ENCODE assay signal across 14 cellular contexts in the genomic region with DNA sequence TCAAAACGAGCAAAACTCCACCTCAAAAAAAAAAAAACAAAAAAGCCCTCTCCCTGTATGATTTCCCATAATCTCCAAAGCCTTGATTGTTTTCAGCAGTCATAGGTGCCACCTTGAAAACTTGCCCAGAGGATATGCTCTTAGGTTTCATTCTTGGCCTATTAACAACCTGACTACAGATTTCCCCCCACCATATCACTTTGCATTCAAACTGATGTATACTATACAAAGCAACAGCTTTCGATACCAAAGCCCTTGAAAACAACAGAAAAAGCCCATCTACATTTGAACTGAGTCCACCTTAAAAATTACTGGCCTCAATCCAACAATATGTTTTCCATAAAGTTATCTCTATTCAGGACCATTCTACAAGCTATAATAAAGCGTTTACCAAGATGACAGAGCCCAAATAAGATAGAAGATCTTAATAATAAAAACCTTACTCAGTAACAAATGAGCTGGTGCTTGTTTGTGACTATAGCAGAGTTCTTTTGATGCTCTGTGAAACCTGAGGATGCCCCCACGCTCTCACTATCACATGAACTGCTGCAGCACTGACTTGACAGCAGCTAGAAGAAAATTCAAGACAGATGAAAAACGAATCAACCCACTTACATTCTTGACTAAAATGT. TPM values are rescaled to one million over a fixed set of nuclear protein-coding genes. Genes with fewer than 3 reads are reported as not detected.
DNase-seq lines count a peak whose midpoint lies in the region; ATAC-seq lines count a peak whose summit lies in the region.
"Had no signal": no experiment of that assay in that cellular context is flagged by ENCODE, and none has a peak within 500 bp of the region (broad histone marks: within the 10 kb centered on the region; RNA-seq: fewer than 3 reads in every experiment).

No MANE protein-coding gene starts in this region.

- no peak for DNase-seq in stimulated activated naive CD8-positive, alpha-beta T cell treated with anti-CD3 and anti-CD28 coated beads, Interleukin-15, Interleukin-2, amounts not matched to agents 100 U/mL and 50 U/mL, for 24 hours
- no peak for DNase-seq in activated T-helper 2 cell treated with anti-CD3 and anti-CD28 coated beads, Interferon-gamma antibody, Interleukin-2, Interleukin-4, amounts not matched to agents 10 μg/mL and 5 μg/mL and 100 μg/mL, durations not matched to agents 14 hours and 24 hours and 36 hours (ENCODE audit: low spot score)
- DNase-seq in left lobe of liver (ENCODE audit: low spot score) (peak; percentile 7), NCI-H1930 (lab: John Stamatoyannopoulos, UW) (no peak), cerebellar cortex (ENCODE audit: low spot score) (no peak), SJCRH30 (no peak), NCI-H1694 treated with DMSO at 0.1 percent for 48 hours (lab: John Stamatoyannopoulos, UW) (no peak)
- DNase-seq: activated CD4-positive, alpha-beta T cell treated with anti-CD3 and anti-CD28 coated beads for 48 hours; brain microvascular endothelial cell; H9; Kasumi-1; NCI-H2227 treated with DMSO at 0.1 percent for 48 hours had no signal

- no peaks in the 10 kb centered on the region for H3K27me3 Mint-ChIP-seq in stimulated activated naive CD8-positive, alpha-beta T cell treated with anti-CD3 and anti-CD28 coated beads, Interleukin-15, Interleukin-2, amounts not matched to agents 100 ng/mL and 50 ng/mL, for 24 hours
- no peaks in the 10 kb centered on the region for H3K27me3 Mint-ChIP-seq in activated T-helper 2 cell treated with anti-CD3 and anti-CD28 coated beads, Interferon-gamma antibody, Interleukin-2, Interleukin-4, amounts not matched to agents 10 μg/mL and 5 μg/mL and 100 μg/mL, durations not matched to agents 14 hours and 24 hours and 36 hours (ENCODE audit: low read depth)

- no peaks in the 10 kb centered on the region for H3K27me3 ChIP-seq in SJCRH30
- H3K27me3 ChIP-seq: brain microvascular endothelial cell had no signal

- no peaks in the 10 kb centered on the region for H3K9me3 Mint-ChIP-seq in stimulated activated naive CD8-positive, alpha-beta T cell treated with anti-CD3 and anti-CD28 coated beads, Interleukin-15, Interleukin-2, amounts not matched to agents 100 ng/mL and 50 ng/mL, for 24 hours
- no peaks in the 10 kb centered on the region for H3K9me3 Mint-ChIP-seq in activated T-helper 2 cell treated with anti-CD3 and anti-CD28 coated beads, Interferon-gamma antibody, Interleukin-2, Interleukin-4, amounts not matched to agents 10 μg/mL and 5 μg/mL and 100 μg/mL, durations not matched to agents 14 hours and 24 hours and 36 hours
- H3K9me3 Mint-ChIP-seq: H9, neural crest cell had no signal

- H3K36me3 Mint-ChIP-seq in stimulated activated naive CD8-positive, alpha-beta T cell treated with anti-CD3 and anti-CD28 coated beads, Interleukin-15, Interleukin-2, amounts not matched to agents 100 ng/mL and 50 ng/mL, for 24 hours (ENCODE audit: low read depth) = peaks cover 66% of the 10 kb centered on the region
- peaks cover 74% of the 10 kb centered on the region for H3K36me3 Mint-ChIP-seq in activated T-helper 2 cell treated with anti-CD3 and anti-CD28 coated beads, Interferon-gamma antibody, Interleukin-2, Interleukin-4, amounts not matched to agents 10 μg/mL and 5 μg/mL and 100 μg/mL, durations not matched to agents 14 hours and 24 hours and 36 hours (ENCODE audit: low read depth)

- H3K4me1 Mint-ChIP-seq in stimulated activated naive CD8-positive, alpha-beta T cell treated with anti-CD3 and anti-CD28 coated beads, Interleukin-15, Interleukin-2, amounts not matched to agents 100 ng/mL and 50 ng/mL, for 24 hours (ENCODE audit: low read depth) = peaks cover 91% of the 10 kb centered on the region
- H3K4me1 Mint-ChIP-seq in activated T-helper 2 cell treated with anti-CD3 and anti-CD28 coated beads, Interferon-gamma antibody, Interleukin-2, Interleukin-4, amounts not matched to agents 10 μg/mL and 5 μg/mL and 100 μg/mL, durations not matched to agents 14 hours and 24 hours and 36 hours (ENCODE audit: low read depth) = peaks cover 62% of the 10 kb centered on the region

- no peak overlapping the region for H3K27ac ChIP-seq in SJCRH30
- H3K27ac ChIP-seq: brain microvascular endothelial cell had no signal

- H3K36me3 ChIP-seq in SJCRH30 = no peaks in the 10 kb centered on the region
- H3K36me3 ChIP-seq: brain microvascular endothelial cell had no signal

- no peak overlapping the region for H3K4me3 ChIP-seq in SJCRH30

- peak overlapping the region; percentile 3 for H3K4me3 Mint-ChIP-seq in stimulated activated naive CD8-positive, alpha-beta T cell treated with anti-CD3 and anti-CD28 coated beads, Interleukin-15, Interleukin-2, amounts not matched to agents 100 ng/mL and 50 ng/mL, for 24 hours
- H3K4me3 Mint-ChIP-seq in activated T-helper 2 cell treated with anti-CD3 and anti-CD28 coated beads, Interferon-gamma antibody, Interleukin-2, Interleukin-4, amounts not matched to agents 10 μg/mL and 5 μg/mL and 100 μg/mL, durations not matched to agents 14 hours and 24 hours and 36 hours (ENCODE audit: low read depth) = peak overlapping the region; percentile 31
- H3K4me3 Mint-ChIP-seq: H9, neural crest cell had no signal

- intact Hi-C loops in activated T-helper 2 cell treated with anti-CD3 and anti-CD28 coated beads, Interferon-gamma antibody, Interleukin-2, Interleukin-4, amounts not matched to agents 10 μg/mL and 5 μg/mL and 100 μg/mL, durations not matched to agents 14 hours and 24 hours and 36 hours (cut with micrococcal nuclease) = loop anchor here (1.0 kb wide), 1 partner anchor 9 kb away; no protein-coding TSS in a partner anchor

- peaks cover 5% of the 10 kb centered on the region; the same call in 1 of the 2 replicates for H3K4me1 ChIP-seq in SJCRH30

- peak overlapping the region; percentile 78 for H3K27ac Mint-ChIP-seq in stimulated activated naive CD8-positive, alpha-beta T cell treated with anti-CD3 and anti-CD28 coated beads, Interleukin-15, Interleukin-2, amounts not matched to agents 100 ng/mL and 50 ng/mL, for 24 hours
- H3K27ac Mint-ChIP-seq in activated T-helper 2 cell treated with anti-CD3 and anti-CD28 coated beads, Interferon-gamma antibody, Interleukin-2, Interleukin-4, amounts not matched to agents 10 μg/mL and 5 μg/mL and 100 μg/mL, durations not matched to agents 14 hours and 24 hours and 36 hours = peak overlapping the region; percentile 92

- H3K9me3 ChIP-seq in SJCRH30 (replicated peaks) = 0 out of 2 replicates have a peak, but pooled peaks cover 2% of the 10 kb centered on the region

- no peak for ATAC-seq in stimulated activated naive CD8-positive, alpha-beta T cell treated with anti-CD3 and anti-CD28 coated beads, Interleukin-15, Interleukin-2, amounts not matched to agents 100 U/mL and 50 U/mL, for 24 hours
- ATAC-seq in left lobe of liver = no peak

RNA-seq across cellular contexts. Expression of gene FNBP1, which starts 44.4 kb away (rescaled TPM):
- total RNA-seq in activated T-helper 2 cell treated with anti-CD3 and anti-CD28 coated beads, Interferon-gamma antibody, Interleukin-2, Interleukin-4, amounts not matched to agents 10 μg/mL and 5 μg/mL and 100 μg/mL, durations not matched to agents 14 hours and 24 hours and 36 hours = 358 and 359 TPM in 2 replicates
- 12.7 TPM for total RNA-seq in left lobe of liver
- 46.3 and 56.9 TPM in 2 replicates for total RNA-seq in SJCRH30 (2014; rRNA removed; shearing (Covaris generic))

RNA-seq across cellular contexts. Expression of gene GPR107, which starts 55.1 kb away (rescaled TPM):
- 22.3 and 23.7 TPM in 2 replicates for total RNA-seq in activated T-helper 2 cell treated with anti-CD3 and anti-CD28 coated beads, Interferon-gamma antibody, Interleukin-2, Interleukin-4, amounts not matched to agents 10 μg/mL and 5 μg/mL and 100 μg/mL, durations not matched to agents 14 hours and 24 hours and 36 hours
- total RNA-seq in left lobe of liver = 14.1 TPM
- total RNA-seq in SJCRH30 (2014; rRNA removed; shearing (Covaris generic)) = 33.2 and 35.2 TPM in 2 replicates
